ENCODE assay signal across 13 cellular contexts in the genomic region with DNA sequence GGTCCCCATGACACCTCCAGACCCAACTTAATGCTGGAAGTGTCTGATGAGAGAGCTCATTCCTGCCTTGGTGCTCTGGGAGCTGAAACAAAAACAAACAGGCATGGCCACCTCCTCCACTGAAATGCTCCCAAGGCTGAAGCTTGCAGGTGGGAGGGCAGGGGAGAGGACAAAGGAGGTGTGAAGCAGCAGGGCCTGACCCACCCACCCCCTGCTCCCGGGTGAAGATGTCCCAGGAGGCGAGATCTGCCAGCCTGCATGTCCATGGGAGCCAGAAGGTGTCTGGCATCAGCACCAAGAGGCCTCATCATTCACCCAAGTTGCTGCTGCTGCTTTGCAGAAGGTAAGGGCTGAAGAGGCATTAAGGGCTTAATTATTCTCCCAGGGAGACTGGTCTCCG. TPM values are rescaled to one million over a fixed set of nuclear protein-coding genes. Genes with fewer than 3 reads are reported as not detected.
DNase-seq lines count a peak whose midpoint lies in the region; ATAC-seq, FAIRE-seq and TF ChIP-seq lines count a peak whose summit lies in the region.
"Had no signal": no experiment of that assay in that cellular context is flagged by ENCODE, and none has a peak within 500 bp of the region (broad histone marks: within the 10 kb centered on the region; RNA-seq: fewer than 3 reads in every experiment).

No MANE protein-coding gene starts in this region.

- H3K27me3 ChIP-seq in GM23338 (ENCODE audit: insufficient read depth) = no peaks in the 10 kb centered on the region
- no peaks in the 10 kb centered on the region for H3K27me3 ChIP-seq in endodermal cell (ENCODE audit: control insufficient read depth, insufficient read depth, low read length, poor library complexity, severe bottlenecking)
- H3K27me3 ChIP-seq in ovary = no peaks in the 10 kb centered on the region
- H3K27me3 ChIP-seq: SJSA1 had no signal

- TF ChIP-seq RAD21 in A549 (conservative IDR thresholded peaks at IDR 0.05 in 1 of 2, IDR thresholded peaks at IDR 0.05 in 1 of 2) = no peak

- no peak overlapping the region for H3K27ac Mint-ChIP-seq in GM23338
- H3K27ac Mint-ChIP-seq in endodermal cell = peak overlapping the region; percentile 41
- H3K27ac Mint-ChIP-seq: CD4-positive, alpha-beta T cell had no signal

- peak overlapping the region; percentile 38; the same call in 1 of the 2 replicates for H2AFZ ChIP-seq in GM23338

- CTCF ChIA-PET in A549 (lab: Yijun Ruan, JAX) = interaction anchor here (1.0 to 16.6 kb wide), 15 partner anchors 10 to 283 kb away, joined by 3 to 321 read pairs (median 14); a partner anchor contains a TSS

- H3K4me3 Mint-ChIP-seq in GM23338 = no peak overlapping the region
- H3K4me3 Mint-ChIP-seq in endodermal cell = no peak overlapping the region

- TF ChIP-seq EP300 in A549 (IDR thresholded peaks at IDR 0.05) (no peak), ovary (IDR thresholded peaks at IDR 0.05) (no peak)

- 55% methylated on average over 3 of the region's 3 CpGs for WGBS in A549 (ENCODE audit: missing lambda C conversion rate)
- 51 to 77% methylated on average over 1 to 3 of the region's 3 CpGs for WGBS in endodermal cell (ENCODE audit: insufficient coverage in 1 of 2, insufficient read length in 1 of 2), 2 experiments
- WGBS in ovary, 3 donors = 68 to 87% (median 85%) methylated on average over 3 of the region's 3 CpGs

- H3K9me3 Mint-ChIP-seq in GM23338 = no peaks in the 10 kb centered on the region; the same call in none of the 3 replicates
- no peaks in the 10 kb centered on the region for H3K9me3 Mint-ChIP-seq in endodermal cell
- H3K9me3 Mint-ChIP-seq: CD4-positive, alpha-beta T cell had no signal

- H3K4me2 ChIP-seq in A549 (no peak overlapping the region), GM23338 (0 out of 2 replicates have a peak overlapping the region, but pooled peaks have one; percentile 32)

- H3K79me2 ChIP-seq in GM23338 (replicated peaks; ENCODE audit: insufficient read depth) = no peaks in the 10 kb centered on the region

- intact Hi-C loops in ovary (cut with DNase I) (loop anchor here in 2 of 4 donors (5.0 kb wide), 1 partner anchor 63 kb away; no protein-coding TSS in a partner anchor), left colon (cut with DNase I, micrococcal nuclease) (no loop called here), head of caudate nucleus (cut with DNase I) (loop anchor here (10.0 kb wide), 1 partner anchor 130 kb away; a partner anchor contains a TSS)

- TF ChIP-seq CTCF in A549 (IDR thresholded peaks at IDR 0.05) (no peak), GM23338 (conservative IDR thresholded peaks at IDR 0.05; ENCODE audit: low read depth in 2 of 2) (no peak), endodermal cell (conservative IDR thresholded peaks at IDR 0.05) (no peak), ovary (IDR thresholded peaks at IDR 0.05) (no peak)

- FAIRE-seq in A549 (lab: Jason Lieb, UNC) = no peak

- H3F3A ChIP-seq in GM23338 (replicated peaks; ENCODE audit: low read depth) = peaks cover 7% of the 10 kb centered on the region; the same call in 1 of the 2 replicates

- H3K4me3 ChIP-seq in A549 (no peak overlapping the region), GM23338 (no peak overlapping the region), endodermal cell (ENCODE audit: low read length) (no peak overlapping the region), ovary (no peak overlapping the region)
- H3K4me3 ChIP-seq: lower lobe of right lung had no signal

- H3K36me3 ChIP-seq in GM23338 (ENCODE audit: insufficient read depth) = no peaks in the 10 kb centered on the region
- peaks cover 4% of the 10 kb centered on the region for H3K36me3 ChIP-seq in endodermal cell (ENCODE audit: control insufficient read depth, insufficient read depth, low read length)
- no peaks in the 10 kb centered on the region for H3K36me3 ChIP-seq in ovary
- H3K36me3 ChIP-seq: lower lobe of right lung, SJSA1 had no signal

- no peak for TF ChIP-seq POLR2A in A549 (IDR thresholded peaks at IDR 0.05; ENCODE audit: low read length)
- TF ChIP-seq POLR2A in ovary (IDR thresholded peaks at IDR 0.05) = no peak

- H3K36me3 Mint-ChIP-seq in GM23338 (ENCODE audit: low read depth) = peaks cover 6% of the 10 kb centered on the region; the same call in 2 of the 3 replicates
- peaks cover 5% of the 10 kb centered on the region for H3K36me3 Mint-ChIP-seq in endodermal cell (ENCODE audit: low read depth)

- H3K9me3 ChIP-seq in A549 (no peaks in the 10 kb centered on the region), endodermal cell (ENCODE audit: control insufficient read depth, low read length) (no peaks in the 10 kb centered on the region), ovary (no peaks in the 10 kb centered on the region)
- H3K9me3 ChIP-seq: lower lobe of right lung, SJSA1 had no signal

- H3K4me1 Mint-ChIP-seq in GM23338 = peaks cover 46% of the 10 kb centered on the region
- H3K4me1 Mint-ChIP-seq in endodermal cell = peaks cover 27% of the 10 kb centered on the region

- DNase-seq in A549 (ENCODE audit: low read depth in 1 of 2, low spot score in 1 of 2) (no peak), GM23338 (ENCODE audit: low spot score) (no peak), endodermal cell (peak; percentile 81), ovary (peak in 3 of 5 donors; percentile 32 to 41 (median 39)), SKM-1 treated with dmso at 0.1 percent for 144 hours (lab: John Stamatoyannopoulos, UW; ENCODE audit: unreplicated experiment) (no peak), left colon (no peak), NCI-H1436 treated with DMSO at 0.1 percent for 48 hours (lab: John Stamatoyannopoulos, UW) (no peak), head of caudate nucleus (no peak)
- DNase-seq: activated CD4-positive, alpha-beta T cell treated with anti-CD3 and anti-CD28 coated beads, Interleukin-2, amount 50 U/mL, for 48 hours; CD4-positive, alpha-beta T cell; lower lobe of right lung; NCI-H748 treated with DMSO at 0.1 percent for 48 hours had no signal

- no peak for ATAC-seq in A549
- no peak for ATAC-seq in GM23338
- ATAC-seq in left colon = no peak
- ATAC-seq: lower lobe of right lung had no signal

- H3K27me3 Mint-ChIP-seq in GM23338 (ENCODE audit: insufficient read depth, low read depth, poor library complexity) (peaks cover 23% of the 10 kb centered on the region), endodermal cell (ENCODE audit: insufficient read depth) (peaks cover 12% of the 10 kb centered on the region)
- H3K27me3 Mint-ChIP-seq: CD4-positive, alpha-beta T cell had no signal

- peaks cover 3% of the 10 kb centered on the region; the same call in 1 of the 2 replicates for H3K9me2 ChIP-seq in GM23338 (ENCODE audit: insufficient read depth)

- H3K27ac ChIP-seq in A549 = peak overlapping the region; percentile 65 to 90; a peak in 4 of 6 replicates
- no peak overlapping the region for H3K27ac ChIP-seq in GM23338 (ENCODE audit: low read depth)
- no peak overlapping the region for H3K27ac ChIP-seq in endodermal cell (ENCODE audit: low read depth, low read length)
- no peak overlapping the region for H3K27ac ChIP-seq in ovary
- H3K27ac ChIP-seq: lower lobe of right lung, SJSA1 had no signal

- H4K20me1 ChIP-seq in GM23338 (replicated peaks; ENCODE audit: insufficient read depth) = no peaks in the 10 kb centered on the region

- POLR2A ChIA-PET in A549 (lab: Yijun Ruan, JAX) = interaction anchor here (0.7 to 3.0 kb wide), 4 partner anchors 14 to 93 kb away, joined by 4 to 30 read pairs (median 5); a partner anchor contains a TSS

- H3K4me1 ChIP-seq in A549 = peaks cover 44% of the 10 kb centered on the region
- H3K4me1 ChIP-seq in GM23338 (ENCODE audit: insufficient read depth) = peaks cover 27% of the 10 kb centered on the region
- H3K4me1 ChIP-seq in endodermal cell (ENCODE audit: control insufficient read depth, insufficient read depth, low read length) = peaks cover 14% of the 10 kb centered on the region
- peaks cover 5% of the 10 kb centered on the region for H3K4me1 ChIP-seq in ovary (ENCODE audit: insufficient read depth)

- H3K9ac ChIP-seq in endodermal cell (ENCODE audit: extremely low read depth, low read length, poor library complexity, severe bottlenecking) = no peak overlapping the region

RNA-seq across cellular contexts. Expression of a gene that starts 4.2 kb away (rescaled TPM):
- 0.05 TPM in 1 of 2 replicates, not detected in the other for polyA plus RNA-seq in A549 (2011; rRNA removed)
- polyA plus RNA-seq in A549 (2012; cell fraction: cytosol; rRNA removed) = 0.06 and 0.09 TPM in 2 replicates
- 0.13 and 0.17 TPM in 2 replicates for polyA plus RNA-seq in A549 (2012; cell fraction: nucleus; rRNA removed)
- polyA plus RNA-seq in A549 (2017; fragmentation: RNase III; extraction: RNeasy Plus Mini Kit Qiagen cat#74134 plus additional on column Dnase treatment) = 0.05 TPM in 2 of 3 replicates, not detected in the other
- polyA minus RNA-seq in A549 (2011; rRNA and poly(A)+ RNA removed) = 0.17 and 0.29 TPM in 2 replicates
- 0.14 TPM in 1 of 2 replicates, not detected in the other for total RNA-seq in GM23338 (2014; rRNA removed; shearing (Covaris generic))
- not detected in 2 replicates for polyA plus RNA-seq in GM23338 (2016; fragmentation: Nextera tagmentation; extraction: Ambion mirVana)
- total RNA-seq in endodermal cell = under 1 TPM; 0.18 to 0.35 TPM
- not detected for polyA plus RNA-seq in endodermal cell (2013, experiment 1 of 2)
- polyA plus RNA-seq in endodermal cell (2013, experiment 2 of 2) = not detected
- total RNA-seq in ovary = under 1 TPM in 3 of 7 donors, not detected in 4; 0.15 to 0.28 (median 0.27) TPM
- under 1 TPM in 1 of 2 donors, not detected in 1; 0.33 TPM for polyA plus RNA-seq in ovary
- total RNA-seq in left colon = under 1 TPM in 1 of 2 donors, not detected in 1; 0.25 TPM

RNA-seq across cellular contexts. Expression of a gene that starts 25.7 kb away (rescaled TPM):
- polyA plus RNA-seq in A549 (2011; rRNA removed) (203 and 291 TPM in 2 replicates), A549 (2017; fragmentation: RNase III; extraction: RNeasy Plus Mini Kit Qiagen cat#74134 plus additional on column Dnase treatment) (290 to 312 TPM (median 296 TPM) in 3 replicates), GM23338 (2016; fragmentation: Nextera tagmentation; extraction: Ambion mirVana) (223 and 229 TPM in 2 replicates), ovary (100 to 1,000 TPM; 242 to 243 TPM)
- polyA plus RNA-seq in A549 (2012; cell fraction: cytosol; rRNA removed) = 260 and 265 TPM in 2 replicates
- 164 and 169 TPM in 2 replicates for polyA plus RNA-seq in A549 (2012; cell fraction: nucleus; rRNA removed)
- polyA minus RNA-seq in A549 (2011; rRNA and poly(A)+ RNA removed) = 94.2 and 98.4 TPM in 2 replicates
- 259 and 288 TPM in 2 replicates for total RNA-seq in GM23338 (2014; rRNA removed; shearing (Covaris generic))
- total RNA-seq in endodermal cell (100 to 1,000 TPM; 221 to 240 TPM), ovary (100 to 1,000 TPM; 170 to 223 (median 202) TPM), left colon (100 to 1,000 TPM; 200 to 205 TPM)
- polyA plus RNA-seq in endodermal cell (2013, experiment 1 of 2) = 227 TPM
- 229 TPM for polyA plus RNA-seq in endodermal cell (2013, experiment 2 of 2)

RNA-seq across cellular contexts. Expression of a gene that starts 28.5 kb away (rescaled TPM):
- polyA plus RNA-seq in A549 (2011; rRNA removed) (6.2 and 9.0 TPM in 2 replicates), A549 (2017; fragmentation: RNase III; extraction: RNeasy Plus Mini Kit Qiagen cat#74134 plus additional on column Dnase treatment) (13.5 to 16.9 TPM (median 16.0 TPM) in 3 replicates), GM23338 (2016; fragmentation: Nextera tagmentation; extraction: Ambion mirVana) (5.7 and 7.0 TPM in 2 replicates), ovary (10 to 100 TPM; 13.6 to 34.6 TPM)
- polyA plus RNA-seq in A549 (2012; cell fraction: cytosol; rRNA removed) = 7.2 and 8.3 TPM in 2 replicates
- polyA plus RNA-seq in A549 (2012; cell fraction: nucleus; rRNA removed) = 4.5 and 6.9 TPM in 2 replicates
- 7.5 and 7.9 TPM in 2 replicates for polyA minus RNA-seq in A549 (2011; rRNA and poly(A)+ RNA removed)
- 4.4 and 5.1 TPM in 2 replicates for total RNA-seq in GM23338 (2014; rRNA removed; shearing (Covaris generic))
- total RNA-seq in endodermal cell (10 to 100 TPM; 38.6 to 54.2 TPM), ovary (10 to 100 TPM in 6 of 7 donors, 1 to 10 TPM in 1; 8.3 to 30.9 (median 16.0) TPM), left colon (10 to 100 TPM; 26.0 to 33.3 TPM)
- polyA plus RNA-seq in endodermal cell (2013, experiment 1 of 2) = 26.4 TPM
- polyA plus RNA-seq in endodermal cell (2013, experiment 2 of 2) = 34.6 TPM

Comparison
In these comparisons a context has a peak if more than half of its experiments do, and no peak if none do; other contexts are left out.
1. DNase-seq: peak in endodermal cell (single experiment) and ovary (3 of 5); none in A549 (0 of 2), GM23338 (single experiment), SKM-1 treated with dmso at 0.1 percent for 144 hours (single experiment), left colon (0 of 2), NCI-H1436 treated with DMSO at 0.1 percent for 48 hours (single experiment) and head of caudate nucleus (0 of 42).
2. H3K27ac ChIP-seq: peak in A549 (2 of 2); none in GM23338 (single experiment), endodermal cell (single experiment) and ovary (0 of 2).